Comparison of ENCODE assay signal across 7 cellular contexts in the genomic region with DNA sequence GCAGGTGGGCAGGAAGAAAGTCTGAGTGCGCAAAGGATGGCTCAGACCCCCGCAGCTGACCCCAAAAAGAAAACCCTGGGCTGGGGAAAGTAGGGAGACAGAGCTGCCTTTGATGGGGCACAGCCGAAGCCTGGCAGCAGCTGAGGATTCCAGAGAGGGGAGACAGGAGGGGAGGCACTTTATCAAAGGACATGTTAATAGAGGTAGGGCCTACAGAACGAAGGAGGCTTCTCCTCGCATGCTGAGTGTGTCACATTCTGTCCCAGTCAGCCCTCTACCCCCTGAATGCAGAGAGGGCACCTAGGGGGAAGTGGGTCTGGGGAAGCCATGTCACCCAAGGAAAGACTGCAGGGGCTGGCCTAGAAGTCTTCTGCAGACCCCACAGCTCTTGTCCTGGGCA. TPM values are rescaled to one million over a fixed set of nuclear protein-coding genes. Genes with fewer than 3 reads are reported as not detected.
"Had no signal": no experiment of that assay in that cellular context is flagged by ENCODE, and none has a peak within 500 bp of the region (broad histone marks: within the 10 kb centered on the region; RNA-seq: fewer than 3 reads in every experiment).

No MANE protein-coding gene starts in this region.

RNA-seq across cellular contexts. Expression of a gene that starts 18.5 kb away (rescaled TPM):
- total RNA-seq: IMR-90, K562, M059J, PC-3, Peyer's patch, Right ventricle myocardium inferior, WTC11 had no signal

RNA-seq across cellular contexts. Expression of a gene that starts 40.2 kb away (rescaled TPM):
- total RNA-seq: IMR-90, M059J, Right ventricle myocardium inferior had no signal
